Comparison of ENCODE assay signal across 8 cellular contexts in genomic region chr4:137819964-137820383, GRCh38.
A peak's percentile ranks its signal among the peaks of the same experiment; 100 is the strongest.
DNase-seq lines count a peak whose midpoint lies in the region; ATAC-seq, FAIRE-seq and TF ChIP-seq lines count a peak whose summit lies in the region.

No MANE protein-coding gene starts in this region.

- POLR2A ChIA-PET in endothelial cell of umbilical vein (lab: Charles Lee), result no interaction called here

- H4K20me1 ChIP-seq in endothelial cell of umbilical vein (replicated peaks; ENCODE audit: control insufficient read depth, extremely low read depth, insufficient read depth, low read length), result no peaks in the 10 kb centered on the region

- no peaks in the 10 kb centered on the region for H3K9me1 ChIP-seq in endothelial cell of umbilical vein (replicated peaks; ENCODE audit: control insufficient read depth, extremely low read depth, insufficient read depth, low read length)

- H3K27me3 ChIP-seq in endothelial cell of umbilical vein (ENCODE audit: control insufficient read depth in 2 of 2, insufficient read depth in 2 of 2, low read length in 2 of 2) (no peaks in the 10 kb centered on the region), psoas muscle (ENCODE audit: insufficient read depth in 3 of 3, low read length in 2 of 3) (no peaks in the 10 kb centered on the region)

- no TSS peak for BruUV-seq in endothelial cell of umbilical vein (replicated peaks; lab: Mats Ljungman, UMichigan)

- no peak overlapping the region for H3K4me2 ChIP-seq in endothelial cell of umbilical vein (ENCODE audit: insufficient read depth, low read length)

- H3K27ac ChIP-seq in endothelial cell of umbilical vein (ENCODE audit: insufficient read depth, low read depth, low read length), result no peak overlapping the region
- no peak overlapping the region for H3K27ac ChIP-seq in psoas muscle

- H3K9me3 ChIP-seq in endothelial cell of umbilical vein (replicated peaks; ENCODE audit: control insufficient read depth, insufficient read depth, low read length) (no peaks in the 10 kb centered on the region), psoas muscle (no peaks in the 10 kb centered on the region)

- TF ChIP-seq CTCF in D721Med (IDR thresholded peaks at IDR 0.05; ENCODE audit: insufficient read depth, missing control alignments) (peak; percentile 82), endothelial cell of umbilical vein (IDR thresholded peaks at IDR 0.05; ENCODE audit: extremely low read depth in 1 of 2, insufficient read depth in 1 of 2, low read depth in 1 of 2, low read length in 2 of 2) (peak; percentile 46 to 57), psoas muscle (IDR thresholded peaks at IDR 0.05) (peak; percentile 40)

- DNase-seq in D721Med (ENCODE audit: insufficient read length, low spot score) (no peak), NCI-H82 treated with DMSO at 0.1 percent for 48 hours (lab: John Stamatoyannopoulos, UW; ENCODE audit: unreplicated experiment) (peak; percentile 39), endothelial cell of umbilical vein (ENCODE audit: low read depth, low spot score) (peak; percentile 61), psoas muscle (no peak), nucleus accumbens (lab: John Stamatoyannopoulos, UW) (no peak)
- no peak for DNase-seq in activated CD4-positive, alpha-beta T cell treated with anti-CD3 and anti-CD28 coated beads, Interleukin-2, amount 10 ng/mL, durations not matched to agents 24 days and 14 days

- H3K4me3 ChIP-seq in endothelial cell of umbilical vein (replicated peaks in 1 of 3; ENCODE audit: insufficient read depth in 1 of 3, low read depth in 1 of 3, low read length in 3 of 3), result no peak overlapping the region
- no peak overlapping the region for H3K4me3 ChIP-seq in psoas muscle

- TF ChIP-seq POLR2A in endothelial cell of umbilical vein (IDR thresholded peaks at IDR 0.05; ENCODE audit: low read depth, low read length), result no peak

- 90 to 100% (median 100%) methylated on average over 1 of the region's 1 CpG for WGBS in psoas muscle, 3 donors

- H3K9ac ChIP-seq in endothelial cell of umbilical vein (replicated peaks; ENCODE audit: extremely low read depth, insufficient read depth, low read length), result no peak overlapping the region

- no peaks in the 10 kb centered on the region for H3K79me2 ChIP-seq in endothelial cell of umbilical vein (ENCODE audit: control insufficient read depth, insufficient read depth, low read length)

- H3K36me3 ChIP-seq in endothelial cell of umbilical vein (ENCODE audit: control insufficient read depth in 2 of 2, extremely low read depth in 1 of 2, insufficient read depth in 2 of 2, low read length in 2 of 2), result no peaks in the 10 kb centered on the region
- no peaks in the 10 kb centered on the region for H3K36me3 ChIP-seq in psoas muscle (ENCODE audit: insufficient read depth in 1 of 2, low read depth in 1 of 2)

- H3K9me3 Mint-ChIP-seq in activated CD4-positive, alpha-beta T cell treated with anti-CD3 and anti-CD28 coated beads, Interleukin-2, amount 10 ng/mL, durations not matched to agents 24 days and 14 days, result no peaks in the 10 kb centered on the region

- no peaks in the 10 kb centered on the region for H3K36me3 Mint-ChIP-seq in activated CD4-positive, alpha-beta T cell treated with anti-CD3 and anti-CD28 coated beads, Interleukin-2, amount 10 ng/mL, durations not matched to agents 24 days and 14 days (ENCODE audit: low read depth)

- H2AFZ ChIP-seq in endothelial cell of umbilical vein (ENCODE audit: low read depth, low read length), result peak overlapping the region; percentile 4

- H3K4me1 Mint-ChIP-seq in activated CD4-positive, alpha-beta T cell treated with anti-CD3 and anti-CD28 coated beads, Interleukin-2, amount 10 ng/mL, durations not matched to agents 24 days and 14 days, result no peaks in the 10 kb centered on the region

- CTCF ChIA-PET in endothelial cell of umbilical vein (lab: Charles Lee), result interaction anchor here (0.6 to 6.7 kb wide), 46 partner anchors 8 to 1120 kb away, joined by 3 to 79 read pairs (median 4); no protein-coding TSS in a partner anchor

- H3K27ac Mint-ChIP-seq in activated CD4-positive, alpha-beta T cell treated with anti-CD3 and anti-CD28 coated beads, Interleukin-2, amount 10 ng/mL, durations not matched to agents 24 days and 14 days, result no peak overlapping the region

- FAIRE-seq in D721Med (lab: Jason Lieb, UNC) (peak; percentile 91), endothelial cell of umbilical vein (lab: Jason Lieb, UNC) (peak; percentile 65)

- intact Hi-C loops in endothelial cell of umbilical vein (cut with micrococcal nuclease), result loop anchor here (1.0 to 5.0 kb wide), 10 partner anchors 41 to 1099 kb away; no protein-coding TSS in a partner anchor
- intact Hi-C loops in psoas muscle (cut with DNase I), result loop anchor here (5.0 to 10.0 kb wide), 3 partner anchors 362 to 1057 kb away; no protein-coding TSS in a partner anchor
- intact Hi-C loops in activated CD4-positive, alpha-beta T cell treated with anti-CD3 and anti-CD28 coated beads, Interleukin-2, amount 10 ng/mL, durations not matched to agents 24 days and 14 days (cut with micrococcal nuclease), result no loop called here

- ATAC-seq in GM19023 (IDR thresholded peaks at IDR 0.05; ENCODE audit: unreplicated experiment), result peak; percentile 91
- peak; percentile 71 for ATAC-seq in HG03139 (IDR thresholded peaks at IDR 0.05; ENCODE audit: unreplicated experiment)
- ATAC-seq in psoas muscle, result peak; percentile 43 to 72 (median 68)

- no peak overlapping the region for H3K4me3 Mint-ChIP-seq in activated CD4-positive, alpha-beta T cell treated with anti-CD3 and anti-CD28 coated beads, Interleukin-2, amount 10 ng/mL, durations not matched to agents 24 days and 14 days

- H3K4me1 ChIP-seq in endothelial cell of umbilical vein (ENCODE audit: control insufficient read depth, extremely low read depth, insufficient read depth, low read length) (peaks cover 3% of the 10 kb centered on the region), psoas muscle (no peaks in the 10 kb centered on the region)

- H3K27me3 Mint-ChIP-seq in activated CD4-positive, alpha-beta T cell treated with anti-CD3 and anti-CD28 coated beads, Interleukin-2, amount 10 ng/mL, durations not matched to agents 24 days and 14 days, result no peaks in the 10 kb centered on the region

- dilution Hi-C loops in endothelial cell of umbilical vein (cut with MboI; ENCODE audit: extremely low pct_ligation_motif_present, low sequenced_read_pairs), result no loop called here

TF ChIP-seq in endothelial cell of umbilical vein, 7 proteins besides CTCF, POLR2A, EP300 and RAD21:
- no peak for TF ChIP-seq MAX (IDR thresholded peaks at IDR 0.05; ENCODE audit: insufficient read depth, insufficient read length)
- no peak for TF ChIP-seq JUN (IDR thresholded peaks at IDR 0.05; ENCODE audit: borderline replicate concordance, insufficient read depth, insufficient read length, low read depth)
- TF ChIP-seq EZH2 (IDR thresholded peaks at IDR 0.05; ENCODE audit: borderline replicate concordance, low read depth, low read length, severe bottlenecking), result no peak
- no peak for TF ChIP-seq POLR2AphosphoS5 (IDR thresholded peaks at IDR 0.05; ENCODE audit: insufficient read depth, low read depth, low read length)
- no peak for TF ChIP-seq MYC (IDR thresholded peaks at IDR 0.05; ENCODE audit: low read depth, low read length)
- TF ChIP-seq GATA2 (IDR thresholded peaks at IDR 0.05; ENCODE audit: insufficient read depth, insufficient read length, low read depth, low read length), result no peak
- TF ChIP-seq FOS (IDR thresholded peaks at IDR 0.05; ENCODE audit: borderline replicate concordance, insufficient read depth, low read length), result no peak

Comparison
In these comparisons a context has a peak if more than half of its experiments do, and no peak if none do; other contexts are left out.
1. DNase-seq: peak in NCI-H82 treated with DMSO at 0.1 percent for 48 hours (single experiment) and endothelial cell of umbilical vein (single experiment); none in D721Med (single experiment), psoas muscle (0 of 2), activated CD4-positive, alpha-beta T cell treated with anti-CD3 and anti-CD28 coated beads, Interleukin-2, amount 10 ng/mL, durations not matched to agents 24 days and 14 days (single experiment) and nucleus accumbens (0 of 56).
2. Peak in every context shown above with its lines, with median percentiles within 50 percentile points of each other: CTCF ChIP-seq and ATAC-seq.